ENCODE assay signal across 8 cellular contexts in the genomic region with DNA sequence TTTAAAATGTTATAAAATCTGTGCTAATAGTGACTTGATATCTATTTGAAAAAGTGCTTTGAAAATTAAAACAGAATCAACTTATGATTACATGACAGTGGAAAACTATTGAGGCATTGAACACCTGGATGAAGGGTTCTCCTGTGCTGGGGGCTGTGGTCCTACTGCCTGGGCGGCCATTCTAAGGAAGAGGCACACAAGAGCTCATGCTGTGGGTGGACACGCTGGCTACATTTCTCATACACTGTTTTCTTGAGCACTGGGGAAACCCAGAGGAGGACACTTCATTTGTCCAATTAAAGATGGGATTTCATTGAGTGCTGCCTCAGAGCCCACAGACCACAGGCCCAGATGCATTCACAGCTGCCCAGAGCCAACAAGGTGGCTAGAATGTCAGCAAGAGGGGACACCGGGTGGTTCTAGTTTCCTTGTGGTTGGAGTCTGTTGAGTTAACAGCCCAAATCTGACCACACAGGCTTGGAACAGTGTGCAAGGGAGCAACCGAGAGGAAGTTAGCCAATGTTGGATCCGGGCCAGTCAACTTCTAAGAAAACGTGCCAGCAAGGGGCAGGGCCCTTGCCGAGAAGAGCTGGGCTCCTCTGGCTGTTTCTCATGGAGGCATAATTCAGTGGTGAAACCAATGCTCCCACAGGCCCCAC. TPM values are rescaled to one million over a fixed set of nuclear protein-coding genes. Genes with fewer than 3 reads are reported as not detected.
DNase-seq lines count a peak whose midpoint lies in the region; ATAC-seq and TF ChIP-seq lines count a peak whose summit lies in the region.

No MANE protein-coding gene starts in this region.

- no peaks in the 10 kb centered on the region for H3K27me3 Mint-ChIP-seq in WTC11 (ENCODE audit: low read depth)

- POLR2A ChIA-PET in WTC11 (lab: Charles Lee), result no interaction called here

- H3K4me3 Mint-ChIP-seq in WTC11, result no peak overlapping the region

- peak; percentile 97 for DNase-seq in M059J (ENCODE audit: low read depth)
- peak; percentile 29 for DNase-seq in activated CD4-positive, alpha-beta T cell treated with anti-CD3 and anti-CD28 coated beads, Interleukin-2, amount 50 U/mL, for 1 hour
- DNase-seq in erythroblast (lab: John Stamatoyannopoulos, UW), result peak; percentile 27 to 28
- DNase-seq in osteoblast (ENCODE audit: insufficient read length, low spot score, missing footprints), result no peak
- DNase-seq in cerebellum (ENCODE audit: low spot score), result no peak
- no peak for DNase-seq in WTC11 (ENCODE audit: low spot score)

- H3K4me1 ChIP-seq in BLaER1 treated with 17β-estradiol and CSF1 and Interleukin-3, amounts not matched to agents 10 nM and 100 nM, result peaks cover 63 to 92% (median 82%) of the 10 kb centered on the region in 10 experiments
- peaks cover 9% of the 10 kb centered on the region for H3K4me1 ChIP-seq in osteoblast (ENCODE audit: insufficient read depth, low read length)

- H3K9me3 ChIP-seq in BLaER1 treated with 17β-estradiol and CSF1 and Interleukin-3, amounts not matched to agents 10 nM and 100 nM (replicated peaks in 1 of 11), result peaks cover 0 to 16% (median 0%) of the 10 kb centered on the region in 11 experiments; a peak in 5 of 22 replicates
- no peaks in the 10 kb centered on the region for H3K9me3 ChIP-seq in osteoblast (ENCODE audit: low read depth, low read length)

- ATAC-seq in GM21576 (IDR thresholded peaks at IDR 0.05; ENCODE audit: unreplicated experiment) (peak; percentile 56), WTC11 (no peak)

- H3K9me3 Mint-ChIP-seq in WTC11, result no peaks in the 10 kb centered on the region

- CTCF ChIA-PET in WTC11 (lab: Charles Lee), result no interaction called here

- H4K20me1 ChIP-seq in BLaER1 treated with 17β-estradiol and CSF1 and Interleukin-3, amounts not matched to agents 10 nM and 100 nM, result no peaks in the 10 kb centered on the region
- no peaks in the 10 kb centered on the region for H4K20me1 ChIP-seq in osteoblast (ENCODE audit: insufficient read depth, low read length)

- H3K4me1 Mint-ChIP-seq in WTC11, result peaks cover 13% of the 10 kb centered on the region

- H3K36me3 Mint-ChIP-seq in WTC11, result no peaks in the 10 kb centered on the region

- H3K4me3 ChIP-seq in BLaER1 treated with 17β-estradiol and CSF1 and Interleukin-3, amounts not matched to agents 10 nM and 100 nM, result 0 out of 20 replicates have a peak overlapping the region, but pooled peaks of 1 of the 10 experiments have one; percentile 3
- H3K4me3 ChIP-seq in osteoblast (ENCODE audit: insufficient read depth, low read length), result no peak overlapping the region

- no peaks in the 10 kb centered on the region for H3K27me3 ChIP-seq in BLaER1 treated with 17β-estradiol and CSF1 and Interleukin-3, amounts not matched to agents 10 nM and 100 nM
- peaks cover 24% of the 10 kb centered on the region for H3K27me3 ChIP-seq in osteoblast (ENCODE audit: insufficient read depth, low read length)

- peak overlapping the region; percentile 67 to 91 (median 80) for H3K4me2 ChIP-seq in BLaER1 treated with 17β-estradiol and CSF1 and Interleukin-3, amounts not matched to agents 10 nM and 100 nM
- no peak overlapping the region for H3K4me2 ChIP-seq in osteoblast (ENCODE audit: insufficient read depth, low read length)

- H3K27ac Mint-ChIP-seq in WTC11, result no peak overlapping the region

- TF ChIP-seq CTCF in osteoblast (IDR thresholded peaks at IDR 0.05; ENCODE audit: extremely low read depth, low read depth, low read length), result no peak
- TF ChIP-seq CTCF in WTC11 (IDR thresholded peaks at IDR 0.05), result no peak

- no peak for TF ChIP-seq POLR2A in erythroblast (IDR thresholded peaks at IDR 0.05; ENCODE audit: low read length)

- H3K79me2 ChIP-seq in osteoblast (ENCODE audit: insufficient read depth, low read length), result no peaks in the 10 kb centered on the region

- H3K9ac ChIP-seq in BLaER1 treated with 17β-estradiol and CSF1 and Interleukin-3, amounts not matched to agents 10 nM and 100 nM, result peak overlapping the region; percentile 68 to 83 (median 75); a peak in 21 of 22 replicates

- peak overlapping the region; percentile 17 for H2AFZ ChIP-seq in osteoblast (ENCODE audit: low read length)

- no peaks in the 10 kb centered on the region for H3K36me3 ChIP-seq in BLaER1 treated with 17β-estradiol and CSF1 and Interleukin-3, amounts not matched to agents 10 nM and 100 nM
- no peaks in the 10 kb centered on the region for H3K36me3 ChIP-seq in osteoblast (ENCODE audit: insufficient read depth, low read length)

- H3K27ac ChIP-seq in BLaER1 treated with 17β-estradiol and CSF1 and Interleukin-3, amounts not matched to agents 10 nM and 100 nM, result peak overlapping the region; percentile 79 to 97 (median 89); a peak in 21 of 22 replicates
- H3K27ac ChIP-seq in osteoblast (ENCODE audit: low read depth, low read length), result no peak overlapping the region

TF ChIP-seq in WTC11, 78 proteins besides CTCF, POLR2A, EP300 and RAD21 (continues in another document):
- TF ChIP-seq KAT7 (CRISPR knock-in tag; IDR thresholded peaks at IDR 0.05; ENCODE audit: borderline replicate concordance) (no peak), CBFB (CRISPR knock-in tag; IDR thresholded peaks at IDR 0.05; ENCODE audit: low read depth) (no peak), CREB1 (CRISPR knock-in tag; IDR thresholded peaks at IDR 0.05) (no peak), SP1 (CRISPR knock-in tag; conservative IDR thresholded peaks at IDR 0.05) (no peak), ELF4 (CRISPR knock-in tag; IDR thresholded peaks at IDR 0.05; ENCODE audit: low read depth) (no peak), GTF2I (CRISPR knock-in tag; conservative IDR thresholded peaks at IDR 0.05) (no peak), GRHL2 (CRISPR knock-in tag; IDR thresholded peaks at IDR 0.05; ENCODE audit: insufficient replicate concordance, severe bottlenecking) (no peak), JUN (CRISPR knock-in tag; IDR thresholded peaks at IDR 0.05) (no peak)
- TF ChIP-seq, protein P1, sequence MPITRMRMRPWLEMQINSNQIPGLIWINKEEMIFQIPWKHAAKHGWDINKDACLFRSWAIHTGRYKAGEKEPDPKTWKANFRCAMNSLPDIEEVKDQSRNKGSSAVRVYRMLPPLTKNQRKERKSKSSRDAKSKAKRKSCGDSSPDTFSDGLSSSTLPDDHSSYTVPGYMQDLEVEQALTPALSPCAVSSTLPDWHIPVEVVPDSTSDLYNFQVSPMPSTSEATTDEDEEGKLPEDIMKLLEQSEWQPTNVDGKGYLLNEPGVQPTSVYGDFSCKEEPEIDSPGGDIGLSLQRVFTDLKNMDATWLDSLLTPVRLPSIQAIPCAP (CRISPR knock-in tag; IDR thresholded peaks at IDR 0.05), result no peak
- TF ChIP-seq, protein P2, sequence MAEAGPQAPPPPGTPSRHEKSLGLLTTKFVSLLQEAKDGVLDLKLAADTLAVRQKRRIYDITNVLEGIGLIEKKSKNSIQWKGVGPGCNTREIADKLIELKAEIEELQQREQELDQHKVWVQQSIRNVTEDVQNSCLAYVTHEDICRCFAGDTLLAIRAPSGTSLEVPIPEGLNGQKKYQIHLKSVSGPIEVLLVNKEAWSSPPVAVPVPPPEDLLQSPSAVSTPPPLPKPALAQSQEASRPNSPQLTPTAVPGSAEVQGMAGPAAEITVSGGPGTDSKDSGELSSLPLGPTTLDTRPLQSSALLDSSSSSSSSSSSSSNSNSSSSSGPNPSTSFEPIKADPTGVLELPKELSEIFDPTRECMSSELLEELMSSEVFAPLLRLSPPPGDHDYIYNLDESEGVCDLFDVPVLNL (CRISPR knock-in tag; IDR thresholded peaks at IDR 0.05; ENCODE audit: borderline replicate concordance, low read depth), result no peak
- TF ChIP-seq, protein P3, sequence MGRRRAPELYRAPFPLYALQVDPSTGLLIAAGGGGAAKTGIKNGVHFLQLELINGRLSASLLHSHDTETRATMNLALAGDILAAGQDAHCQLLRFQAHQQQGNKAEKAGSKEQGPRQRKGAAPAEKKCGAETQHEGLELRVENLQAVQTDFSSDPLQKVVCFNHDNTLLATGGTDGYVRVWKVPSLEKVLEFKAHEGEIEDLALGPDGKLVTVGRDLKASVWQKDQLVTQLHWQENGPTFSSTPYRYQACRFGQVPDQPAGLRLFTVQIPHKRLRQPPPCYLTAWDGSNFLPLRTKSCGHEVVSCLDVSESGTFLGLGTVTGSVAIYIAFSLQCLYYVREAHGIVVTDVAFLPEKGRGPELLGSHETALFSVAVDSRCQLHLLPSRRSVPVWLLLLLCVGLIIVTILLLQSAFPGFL (CRISPR knock-in tag; IDR thresholded peaks at IDR 0.05; ENCODE audit: borderline replicate concordance), result no peak
- TF ChIP-seq, protein P4, sequence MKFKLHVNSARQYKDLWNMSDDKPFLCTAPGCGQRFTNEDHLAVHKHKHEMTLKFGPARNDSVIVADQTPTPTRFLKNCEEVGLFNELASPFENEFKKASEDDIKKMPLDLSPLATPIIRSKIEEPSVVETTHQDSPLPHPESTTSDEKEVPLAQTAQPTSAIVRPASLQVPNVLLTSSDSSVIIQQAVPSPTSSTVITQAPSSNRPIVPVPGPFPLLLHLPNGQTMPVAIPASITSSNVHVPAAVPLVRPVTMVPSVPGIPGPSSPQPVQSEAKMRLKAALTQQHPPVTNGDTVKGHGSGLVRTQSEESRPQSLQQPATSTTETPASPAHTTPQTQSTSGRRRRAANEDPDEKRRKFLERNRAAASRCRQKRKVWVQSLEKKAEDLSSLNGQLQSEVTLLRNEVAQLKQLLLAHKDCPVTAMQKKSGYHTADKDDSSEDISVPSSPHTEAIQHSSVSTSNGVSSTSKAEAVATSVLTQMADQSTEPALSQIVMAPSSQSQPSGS (CRISPR knock-in tag; IDR thresholded peaks at IDR 0.05; ENCODE audit: borderline replicate concordance, low read depth), result no peak
- TF ChIP-seq, protein P5, sequence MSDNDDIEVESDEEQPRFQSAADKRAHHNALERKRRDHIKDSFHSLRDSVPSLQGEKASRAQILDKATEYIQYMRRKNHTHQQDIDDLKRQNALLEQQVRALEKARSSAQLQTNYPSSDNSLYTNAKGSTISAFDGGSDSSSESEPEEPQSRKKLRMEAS (CRISPR knock-in tag; IDR thresholded peaks at IDR 0.05), result no peak

RNA-seq across cellular contexts. Expression of a gene that starts 35.1 kb away (rescaled TPM):
- 1.9 and 3.0 TPM in 2 replicates for total RNA-seq in M059J (2014; rRNA removed; shearing (Covaris generic))
- total RNA-seq in osteoblast (under 0.01 and 0.36 TPM in 2 replicates), cerebellum (41.6 TPM), WTC11 (2021) (78.1 to 87.1 TPM (median 78.1 TPM) in 3 replicates)

Comparison
In these comparisons a context has a peak if more than half of its experiments do, and no peak if none do; other contexts are left out.
1. DNase-seq: peak in M059J (single experiment), activated CD4-positive, alpha-beta T cell treated with anti-CD3 and anti-CD28 coated beads, Interleukin-2, amount 50 U/mL, for 1 hour (single experiment) and erythroblast (2 of 2); none in osteoblast (single experiment), cerebellum (single experiment) and WTC11 (single experiment).
2. RNA of a gene that starts 35.1 kb away (total RNA-seq): 78.1 to 87.1 TPM in WTC11 and 41.6 TPM in cerebellum (single experiment); 1.9 to 3.0 TPM in M059J and under 0.01 to 0.36 TPM in osteoblast; every median in the first group is over 10 times any median in the second.